Comparison of ENCODE assay signal across 10 cellular contexts in genomic region chr20:21520702-21521595, GRCh38. TPM values are rescaled to one million over a fixed set of nuclear protein-coding genes. Genes with fewer than 3 reads are reported as not detected.
DNase-seq lines count a peak whose midpoint lies in the region; ATAC-seq and TF ChIP-seq lines count a peak whose summit lies in the region.
"Had no signal": no experiment of that assay in that cellular context is flagged by ENCODE, and none has a peak within 500 bp of the region (broad histone marks: within the 10 kb centered on the region; RNA-seq: fewer than 3 reads in every experiment).

No MANE protein-coding gene starts in this region.

- peaks cover 86% of the 10 kb centered on the region for H3K27me3 Mint-ChIP-seq in activated T-cell treated with anti-CD3 and anti-CD28 coated beads, Interleukin-2, amount 50 U/mL, for 72 hours (ENCODE audit: low read depth)

- no peak overlapping the region for H3K4me3 ChIP-seq in hepatocyte
- H3K4me3 ChIP-seq: adrenal gland had no signal

- peak overlapping the region; percentile 47 to 64 for H3K4me3 Mint-ChIP-seq in activated T-cell treated with anti-CD3 and anti-CD28 coated beads, Interleukin-2, amount 50 U/mL, for 72 hours

- in situ Hi-C loops in SK-MEL-5 (cut with HindIII; ENCODE audit: low pct_unique_long_range_greater_than_20kb, low sequenced_read_pairs) = no loop called here

- no peaks in the 10 kb centered on the region for H3K36me3 ChIP-seq in hepatocyte (replicated peaks; ENCODE audit: insufficient read depth, low read depth)
- H3K36me3 ChIP-seq: adrenal gland had no signal

- H3K27me3 ChIP-seq in hepatocyte = peaks cover 100% of the 10 kb centered on the region

- ATAC-seq in activated T-cell treated with anti-CD3 and anti-CD28 coated beads, Interleukin-2, amount 50 U/mL, for 72 hours (replicated peaks in 1 of 2) = peak; percentile 15 to 33

- H3K79me2 ChIP-seq in hepatocyte = no peaks in the 10 kb centered on the region

- TF ChIP-seq CTCF in hepatocyte (IDR thresholded peaks at IDR 0.05; ENCODE audit: poor library complexity) = no peak

- H2AFZ ChIP-seq in hepatocyte = no peak overlapping the region

- H3K9me3 Mint-ChIP-seq in activated T-cell treated with anti-CD3 and anti-CD28 coated beads, Interleukin-2, amount 50 U/mL, for 72 hours = no peaks in the 10 kb centered on the region

- H3K27ac ChIP-seq in hepatocyte (no peak overlapping the region), substantia nigra (ENCODE audit: low read depth, low read length, poor library complexity, severe bottlenecking) (peak overlapping the region; percentile 87)
- H3K27ac ChIP-seq: adrenal gland had no signal

- 2% methylated on average over 45 of the region's 53 CpGs for WGBS in hepatocyte (ENCODE audit: low lambda C conversion rate, missing lambda C conversion rate)

- peak overlapping the region; percentile 77 for H3K4me2 ChIP-seq in hepatocyte

- H3K36me3 Mint-ChIP-seq in activated T-cell treated with anti-CD3 and anti-CD28 coated beads, Interleukin-2, amount 50 U/mL, for 72 hours (ENCODE audit: insufficient read depth in 2 of 2) = peaks cover 0 to 5% of the 10 kb centered on the region in 2 donors

- no peaks in the 10 kb centered on the region for H3K9me2 ChIP-seq in hepatocyte (replicated peaks; ENCODE audit: insufficient read depth)

- peak overlapping the region; percentile 74 for H3K27ac Mint-ChIP-seq in activated T-cell treated with anti-CD3 and anti-CD28 coated beads, Interleukin-2, amount 50 U/mL, for 72 hours

- H3K4me1 ChIP-seq in hepatocyte (ENCODE audit: insufficient read depth) = peaks cover 6% of the 10 kb centered on the region
- H3K4me1 ChIP-seq: adrenal gland had no signal

- H3K9me3 ChIP-seq in hepatocyte (ENCODE audit: low read depth) = no peaks in the 10 kb centered on the region
- H3K9me3 ChIP-seq: adrenal gland had no signal

- peaks cover 41% of the 10 kb centered on the region for H3K4me1 Mint-ChIP-seq in activated T-cell treated with anti-CD3 and anti-CD28 coated beads, Interleukin-2, amount 50 U/mL, for 72 hours (ENCODE audit: low read depth)

- DNase-seq in activated T-cell treated with anti-CD3 and anti-CD28 coated beads, Interleukin-2, amount 50 U/mL, for 72 hours = no peak
- DNase-seq in activated T-cell treated with anti-CD3 and anti-CD28 coated beads, Interleukin-2, amount 50 U/mL, for 1 hour = no peak
- DNase-seq in SK-MEL-5 (ENCODE audit: low read depth, low spot score) = peak; percentile 30
- no peak for DNase-seq in hepatocyte (ENCODE audit: low spot score)
- DNase-seq in substantia nigra (lab: John Stamatoyannopoulos, UW) = peak in 42 of 49 donors; percentile 20 to 72 (median 48)
- DNase-seq in amniotic stem cell (lab: John Stamatoyannopoulos, UW) = no peak
- no peak for DNase-seq in GM19238 (ENCODE audit: insufficient read length, low spot score)
- no peak for DNase-seq in OCI-M2 (lab: John Stamatoyannopoulos, UW; ENCODE audit: unreplicated experiment)
- DNase-seq: stimulated activated CD4-positive, alpha-beta T cell treated with anti-CD3 and anti-CD28 coated beads, Interleukin-15, amount 100 ng/mL, for 24 hours had no signal

- H4K20me1 ChIP-seq in hepatocyte (ENCODE audit: insufficient read depth, poor library complexity, severe bottlenecking) = no peaks in the 10 kb centered on the region

RNA-seq across cellular contexts. Expression of gene NKX2-2, which starts 7.1 kb away (rescaled TPM):
- not detected for total RNA-seq in activated T-cell treated with anti-CD3 and anti-CD28 coated beads, Interleukin-2, amount 50 U/mL, for 72 hours
- 0.13 TPM in 1 of 2 replicates, not detected in the other for total RNA-seq in SK-MEL-5 (2014; rRNA removed; shearing (Covaris generic))
- polyA plus RNA-seq in SK-MEL-5 (2015; cell fraction: cytosol; rRNA removed) = 0.13 TPM in 1 of 2 replicates, not detected in the other
- polyA plus RNA-seq in SK-MEL-5 (2015; cell fraction: nucleus; rRNA removed) = 0.11 TPM in 1 of 2 replicates, not detected in the other
- 0.33 TPM in 1 of 2 replicates, not detected in the other for total RNA-seq in hepatocyte
- not detected in 2 replicates for polyA plus RNA-seq in hepatocyte
- total RNA-seq: adrenal gland had no signal
- polyA plus RNA-seq: adrenal gland had no signal

Comparison
In these comparisons a context has a peak if more than half of its experiments do, and no peak if none do; other contexts are left out.
1. DNase-seq: peak in SK-MEL-5 (single experiment) and substantia nigra (42 of 49); none in activated T-cell treated with anti-CD3 and anti-CD28 coated beads, Interleukin-2, amount 50 U/mL, for 72 hours (0 of 2), activated T-cell treated with anti-CD3 and anti-CD28 coated beads, Interleukin-2, amount 50 U/mL, for 1 hour (single experiment), hepatocyte (single experiment), amniotic stem cell (single experiment), GM19238 (single experiment) and OCI-M2 (single experiment).